In the genomic region with DNA sequence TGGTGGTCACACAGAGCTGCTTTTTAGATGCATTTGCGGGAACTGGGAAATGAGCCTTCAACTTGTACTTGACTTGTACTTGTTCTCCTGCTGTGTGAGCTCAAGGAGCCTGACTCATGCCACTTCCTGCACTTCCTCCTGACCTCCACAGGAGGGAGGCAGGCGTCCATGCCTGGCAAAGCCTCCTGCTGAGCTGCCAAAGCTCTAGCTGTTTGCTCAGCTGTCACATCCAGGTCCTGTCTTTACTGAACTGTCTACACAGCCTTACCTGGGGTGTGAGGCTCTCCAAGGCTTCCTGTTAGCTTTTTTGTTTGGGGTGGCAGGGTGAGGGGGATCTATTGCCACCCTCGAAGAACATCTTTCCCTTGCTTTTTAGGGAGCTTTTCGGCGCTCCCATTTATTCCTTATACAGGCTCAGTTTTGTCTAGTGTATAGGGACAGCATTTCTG, we compare ENCODE assay signal across 1 cellular context.
TF ChIP-seq lines count a peak whose summit lies in the region.

No MANE protein-coding gene starts in this region.

TF ChIP-seq in neural cell, 6 proteins besides CTCF, POLR2A, EP300 and RAD21:
- peak; percentile 32 for TF ChIP-seq POLR2AphosphoS5 (IDR thresholded peaks at IDR 0.05)
- peak; percentile 99 for TF ChIP-seq SMC3 (conservative IDR thresholded peaks at IDR 0.05; ENCODE audit: poor library complexity)
- TF ChIP-seq, protein P1, sequence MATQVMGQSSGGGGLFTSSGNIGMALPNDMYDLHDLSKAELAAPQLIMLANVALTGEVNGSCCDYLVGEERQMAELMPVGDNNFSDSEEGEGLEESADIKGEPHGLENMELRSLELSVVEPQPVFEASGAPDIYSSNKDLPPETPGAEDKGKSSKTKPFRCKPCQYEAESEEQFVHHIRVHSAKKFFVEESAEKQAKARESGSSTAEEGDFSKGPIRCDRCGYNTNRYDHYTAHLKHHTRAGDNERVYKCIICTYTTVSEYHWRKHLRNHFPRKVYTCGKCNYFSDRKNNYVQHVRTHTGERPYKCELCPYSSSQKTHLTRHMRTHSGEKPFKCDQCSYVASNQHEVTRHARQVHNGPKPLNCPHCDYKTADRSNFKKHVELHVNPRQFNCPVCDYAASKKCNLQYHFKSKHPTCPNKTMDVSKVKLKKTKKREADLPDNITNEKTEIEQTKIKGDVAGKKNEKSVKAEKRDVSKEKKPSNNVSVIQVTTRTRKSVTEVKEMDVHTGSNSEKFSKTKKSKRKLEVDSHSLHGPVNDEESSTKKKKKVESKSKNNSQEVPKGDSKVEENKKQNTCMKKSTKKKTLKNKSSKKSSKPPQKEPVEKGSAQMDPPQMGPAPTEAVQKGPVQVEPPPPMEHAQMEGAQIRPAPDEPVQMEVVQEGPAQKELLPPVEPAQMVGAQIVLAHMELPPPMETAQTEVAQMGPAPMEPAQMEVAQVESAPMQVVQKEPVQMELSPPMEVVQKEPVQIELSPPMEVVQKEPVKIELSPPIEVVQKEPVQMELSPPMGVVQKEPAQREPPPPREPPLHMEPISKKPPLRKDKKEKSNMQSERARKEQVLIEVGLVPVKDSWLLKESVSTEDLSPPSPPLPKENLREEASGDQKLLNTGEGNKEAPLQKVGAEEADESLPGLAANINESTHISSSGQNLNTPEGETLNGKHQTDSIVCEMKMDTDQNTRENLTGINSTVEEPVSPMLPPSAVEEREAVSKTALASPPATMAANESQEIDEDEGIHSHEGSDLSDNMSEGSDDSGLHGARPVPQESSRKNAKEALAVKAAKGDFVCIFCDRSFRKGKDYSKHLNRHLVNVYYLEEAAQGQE (IDR thresholded peaks at IDR 0.05; ENCODE audit: borderline replicate concordance): no peak
- no peak for TF ChIP-seq EZH2 (IDR thresholded peaks at IDR 0.05; ENCODE audit: borderline replicate concordance, insufficient read depth, low read length, poor library complexity, severe bottlenecking)
- TF ChIP-seq TAF1 (IDR thresholded peaks at IDR 0.05; ENCODE audit: low read depth): no peak
